Comparison of ENCODE assay signal across 8 cellular contexts in genomic region chr7:17939111-17939669, GRCh38. TPM values are rescaled to one million over a fixed set of nuclear protein-coding genes. Genes with fewer than 3 reads are reported as not detected.
DNase-seq lines count a peak whose midpoint lies in the region; ATAC-seq and TF ChIP-seq lines count a peak whose summit lies in the region.

No MANE protein-coding gene starts in this region.

- H3K27me3 ChIP-seq in PC-3 (ENCODE audit: low read length), result no peaks in the 10 kb centered on the region
- no peaks in the 10 kb centered on the region for H3K27me3 ChIP-seq in mesenchymal stem cell (ENCODE audit: control insufficient read depth in 1 of 2, insufficient read depth in 1 of 2, low read length in 2 of 2)

- no peak overlapping the region for H3K23ac ChIP-seq in mesenchymal stem cell (ENCODE audit: low read length in 2 of 2)

- H3K9me3 Mint-ChIP-seq in activated naive CD4-positive, alpha-beta T cell treated with anti-CD3 and anti-CD28 coated beads, Interleukin-2, amount 50 U/mL, for 24 hours, result no peaks in the 10 kb centered on the region

- H3K4me1 Mint-ChIP-seq in activated naive CD4-positive, alpha-beta T cell treated with anti-CD3 and anti-CD28 coated beads, Interleukin-2, amount 50 U/mL, for 24 hours, result peaks cover 59% of the 10 kb centered on the region

- H3K9ac ChIP-seq in PC-3 (ENCODE audit: low read length), result peak overlapping the region; percentile 96
- H3K9ac ChIP-seq in mesenchymal stem cell (ENCODE audit: low read length), result peak overlapping the region; percentile 99

- no peak overlapping the region for H4K8ac ChIP-seq in mesenchymal stem cell (ENCODE audit: low read length)

- H3K79me1 ChIP-seq in mesenchymal stem cell (replicated peaks; ENCODE audit: low read length, poor library complexity, severe bottlenecking), result peaks cover 10% of the 10 kb centered on the region

- CTCF ChIA-PET in PC-3 (lab: Charles Lee), result interaction anchor here (0.5 kb wide), 1 partner anchor 256 kb away, joined by 3 read pairs; no protein-coding TSS in a partner anchor

- WGBS in mesenchymal stem cell, result 28% methylated on average over 9 of the region's 9 CpGs
- WGBS in urinary bladder, result 11% methylated on average over 9 of the region's 9 CpGs

- no peak for DNase-seq in activated naive CD4-positive, alpha-beta T cell (lab: John Stamatoyannopoulos, UW)
- DNase-seq in PC-3 (peak; percentile 67), choroid plexus epithelial cell (ENCODE audit: low read depth) (peak; percentile 35), mesenchymal stem cell (peak; percentile 52)

- H3K27ac Mint-ChIP-seq in activated naive CD4-positive, alpha-beta T cell treated with anti-CD3 and anti-CD28 coated beads, Interleukin-2, amount 50 U/mL, for 24 hours, result peak overlapping the region; percentile 95

- H3K4me3 ChIP-seq in PC-3 (ENCODE audit: low read length), result peak overlapping the region; percentile 94
- H3K4me3 ChIP-seq in choroid plexus epithelial cell (ENCODE audit: low read depth, low read length), result peak overlapping the region; percentile 85
- peak overlapping the region; percentile 84 to 100 for H3K4me3 ChIP-seq in mesenchymal stem cell (ENCODE audit: insufficient read depth in 1 of 2, low read depth in 1 of 2, low read length in 2 of 2)
- peak overlapping the region; percentile 76 for H3K4me3 ChIP-seq in urinary bladder (ENCODE audit: low read depth, low read length)

- no peak overlapping the region for H2BK12ac ChIP-seq in mesenchymal stem cell (ENCODE audit: low read length in 2 of 2)

- no peak overlapping the region for H3K4ac ChIP-seq in mesenchymal stem cell (ENCODE audit: low read depth in 1 of 2, low read length in 2 of 2)

- no peak overlapping the region for H3K14ac ChIP-seq in mesenchymal stem cell (ENCODE audit: low read length in 2 of 2)

- peak overlapping the region; percentile 96 for H3K4me2 ChIP-seq in PC-3 (ENCODE audit: low read length)
- H3K4me2 ChIP-seq in mesenchymal stem cell (ENCODE audit: low read length, poor library complexity, severe bottlenecking), result peak overlapping the region; percentile 72

- no peaks in the 10 kb centered on the region for H3K36me3 ChIP-seq in PC-3 (ENCODE audit: low read depth, low read length)
- H3K36me3 ChIP-seq in mesenchymal stem cell (ENCODE audit: control insufficient read depth in 1 of 2, insufficient read depth in 2 of 2, low read depth in 1 of 2, low read length in 2 of 2), result no peaks in the 10 kb centered on the region
- H3K36me3 ChIP-seq in urinary bladder (ENCODE audit: insufficient read depth), result no peaks in the 10 kb centered on the region

- intact Hi-C loops in PC-3 (cut with micrococcal nuclease), result loop anchor here (1.0 kb wide), 1 partner anchor 26 kb away; no protein-coding TSS in a partner anchor

- no peak overlapping the region for H3K18ac ChIP-seq in mesenchymal stem cell (ENCODE audit: low read depth in 1 of 2, low read length in 2 of 2)

- H4K91ac ChIP-seq in mesenchymal stem cell (ENCODE audit: low read length), result no peak overlapping the region

- peak overlapping the region; percentile 97 for H3K4me3 Mint-ChIP-seq in activated naive CD4-positive, alpha-beta T cell treated with anti-CD3 and anti-CD28 coated beads, Interleukin-2, amount 50 U/mL, for 24 hours

- H3K27ac ChIP-seq in PC-3 (ENCODE audit: low read length), result peak overlapping the region; percentile 71
- H3K27ac ChIP-seq in mesenchymal stem cell (ENCODE audit: low read length, poor library complexity, severe bottlenecking), result no peak overlapping the region
- H3K27ac ChIP-seq in urinary bladder (ENCODE audit: low read depth), result no peak overlapping the region

- peaks cover 3% of the 10 kb centered on the region for H3K36me3 Mint-ChIP-seq in activated naive CD4-positive, alpha-beta T cell treated with anti-CD3 and anti-CD28 coated beads, Interleukin-2, amount 50 U/mL, for 24 hours

- no peak overlapping the region for H2BK15ac ChIP-seq in mesenchymal stem cell (ENCODE audit: low read depth, poor library complexity, severe bottlenecking)

- H2AK5ac ChIP-seq in mesenchymal stem cell (ENCODE audit: low read length, severe bottlenecking), result no peak overlapping the region

- H2BK120ac ChIP-seq in mesenchymal stem cell (ENCODE audit: low read depth, low read length), result no peak overlapping the region

- H3K79me2 ChIP-seq in PC-3 (ENCODE audit: low read length), result peaks cover 64% of the 10 kb centered on the region

- no TSS peak for BruUV-seq in PC-3 (replicated peaks; lab: Mats Ljungman, UMichigan)

- ATAC-seq in PC-3, result peak; percentile 47
- no peak for ATAC-seq in HG03442 (IDR thresholded peaks at IDR 0.05; ENCODE audit: unreplicated experiment)
- ATAC-seq in esophagus mucosa, result no peak

- H2BK5ac ChIP-seq in mesenchymal stem cell (ENCODE audit: low read depth, low read length, poor library complexity, severe bottlenecking), result no peak overlapping the region

- H3F3A ChIP-seq in PC-3 (ENCODE audit: low read length, unreplicated experiment), result no peaks in the 10 kb centered on the region

- H3K9me3 ChIP-seq in PC-3 (ENCODE audit: low read length) (no peaks in the 10 kb centered on the region), mesenchymal stem cell (ENCODE audit: control insufficient read depth, low read length) (no peaks in the 10 kb centered on the region)

- H3K27me3 Mint-ChIP-seq in activated naive CD4-positive, alpha-beta T cell treated with anti-CD3 and anti-CD28 coated beads, Interleukin-2, amount 50 U/mL, for 24 hours, result no peaks in the 10 kb centered on the region

- peaks cover 15% of the 10 kb centered on the region; the same call in 1 of the 2 replicates for H4K20me1 ChIP-seq in PC-3 (ENCODE audit: low read length)

- H3K4me1 ChIP-seq in PC-3 (ENCODE audit: insufficient read depth, low read length) (peaks cover 37% of the 10 kb centered on the region), mesenchymal stem cell (ENCODE audit: control insufficient read depth, insufficient read depth, low read depth, low read length) (no peaks in the 10 kb centered on the region), urinary bladder (ENCODE audit: insufficient read depth) (no peaks in the 10 kb centered on the region)

- H3K9me2 ChIP-seq in PC-3 (replicated peaks; ENCODE audit: low read length), result no peaks in the 10 kb centered on the region

- POLR2A ChIA-PET in PC-3 (lab: Charles Lee; ENCODE audit: unreplicated experiment), result interaction anchor here (0.5 kb wide), 1 partner anchor 380 kb away, joined by 4 read pairs; no protein-coding TSS in a partner anchor

- no peak for TF ChIP-seq CTCF in PC-3 (conservative IDR thresholded peaks at IDR 0.05; ENCODE audit: low read depth, low read length)
- TF ChIP-seq CTCF in choroid plexus epithelial cell (conservative IDR thresholded peaks at IDR 0.05; ENCODE audit: low read depth, low read length), result no peak

- peak overlapping the region; percentile 99 for H2AFZ ChIP-seq in PC-3 (ENCODE audit: low read length)
- H2AFZ ChIP-seq in mesenchymal stem cell (ENCODE audit: low read depth, low read length), result no peak overlapping the region

RNA-seq across cellular contexts. Expression of gene SNX13, which starts 1.1 kb away (rescaled TPM):
- total RNA-seq in PC-3 (2014; rRNA removed), result 26.1 and 33.9 TPM in 2 replicates
- 23.3 TPM for polyA plus RNA-seq in mesenchymal stem cell (2013, experiment 1 of 2)
- 24.6 TPM for polyA plus RNA-seq in mesenchymal stem cell (2013, experiment 2 of 2)
- total RNA-seq in urinary bladder, result 114 TPM
- 16.8 TPM for polyA plus RNA-seq in urinary bladder
- 32.1 TPM for total RNA-seq in esophagus mucosa

Comparison
In these comparisons a context has a peak if more than half of its experiments do, and no peak if none do; other contexts are left out.
1. DNase-seq: peak in PC-3 (single experiment), choroid plexus epithelial cell (single experiment) and mesenchymal stem cell (single experiment); none in activated naive CD4-positive, alpha-beta T cell (0 of 4).
2. Peak in every context shown above with its lines, with median percentiles within 50 percentile points of each other: H3K4me3 ChIP-seq.